Comparison of ENCODE assay signal across 11 cellular contexts in the genomic region with DNA sequence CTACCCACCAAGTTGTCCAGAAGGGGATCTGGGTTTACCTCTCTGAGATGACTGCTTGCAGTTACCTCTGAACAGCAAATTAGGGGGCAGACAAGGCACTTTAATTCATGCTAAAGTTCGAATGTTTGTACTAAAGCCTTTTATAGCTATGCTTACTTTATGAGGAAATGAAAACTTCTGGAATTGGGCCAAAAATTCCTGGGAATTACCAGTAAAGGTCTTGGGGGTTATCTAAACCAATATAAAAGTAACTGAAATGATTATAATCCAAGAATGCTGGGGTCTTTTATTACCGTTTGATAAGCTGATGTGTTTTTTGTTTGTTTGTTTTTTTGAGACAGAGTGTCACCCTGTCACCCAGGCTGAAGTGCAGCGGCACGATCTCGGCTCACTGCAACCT. TPM values are rescaled to one million over a fixed set of nuclear protein-coding genes. Genes with fewer than 3 reads are reported as not detected.
DNase-seq lines count a peak whose midpoint lies in the region; ATAC-seq and TF ChIP-seq lines count a peak whose summit lies in the region.
"Had no signal": no experiment of that assay in that cellular context is flagged by ENCODE, and none has a peak within 500 bp of the region (broad histone marks: within the 10 kb centered on the region; RNA-seq: fewer than 3 reads in every experiment).

No MANE protein-coding gene starts in this region.

- intact Hi-C loops in Right ventricle myocardium inferior (cut with DNase I), result no loop called here

- DNase-seq in DMS 273 (lab: John Stamatoyannopoulos, UW; ENCODE audit: unreplicated experiment), result peak; percentile 23
- DNase-seq in DMS 273 treated with DMSO at 0.1 percent for 48 hours (lab: John Stamatoyannopoulos, UW), result no peak
- peak; percentile 40 to 73 for DNase-seq in dermis microvascular lymphatic vessel endothelial cell (ENCODE audit: low read depth in 2 of 2)
- DNase-seq in lung microvascular endothelial cell (ENCODE audit: low read depth in 2 of 2), result peak; percentile 39 to 68
- no peak for DNase-seq in NCI-H1417 treated with DMSO at 0.1 percent for 48 hours (lab: John Stamatoyannopoulos, UW)
- no peak for DNase-seq in Right ventricle myocardium inferior (ENCODE audit: missing footprints)
- DNase-seq: Caco-2, H7 had no signal

- ATAC-seq in HG03159 (IDR thresholded peaks at IDR 0.05; ENCODE audit: unreplicated experiment) (no peak), Right ventricle myocardium inferior (no peak)
- ATAC-seq: GM23338 had no signal

- no peak for TF ChIP-seq RAD21 in Ishikawa (IDR thresholded peaks at IDR 0.05; ENCODE audit: low read depth)

- no peak for TF ChIP-seq EP300 in Ishikawa (IDR thresholded peaks at IDR 0.05; ENCODE audit: borderline replicate concordance)

TF ChIP-seq in Ishikawa, 13 proteins besides CTCF, POLR2A, EP300 and RAD21:
- TF ChIP-seq CEBPB (IDR thresholded peaks at IDR 0.05), result no peak
- peak; percentile 37; the same call in 1 of the 2 replicates for TF ChIP-seq NFIC (IDR thresholded peaks at IDR 0.05)
- no peak for TF ChIP-seq FOXM1 (IDR thresholded peaks at IDR 0.05; ENCODE audit: borderline replicate concordance, low read depth)
- no peak for TF ChIP-seq TAF1 (IDR thresholded peaks at IDR 0.05; ENCODE audit: low read depth)
- TF ChIP-seq, protein P1, sequence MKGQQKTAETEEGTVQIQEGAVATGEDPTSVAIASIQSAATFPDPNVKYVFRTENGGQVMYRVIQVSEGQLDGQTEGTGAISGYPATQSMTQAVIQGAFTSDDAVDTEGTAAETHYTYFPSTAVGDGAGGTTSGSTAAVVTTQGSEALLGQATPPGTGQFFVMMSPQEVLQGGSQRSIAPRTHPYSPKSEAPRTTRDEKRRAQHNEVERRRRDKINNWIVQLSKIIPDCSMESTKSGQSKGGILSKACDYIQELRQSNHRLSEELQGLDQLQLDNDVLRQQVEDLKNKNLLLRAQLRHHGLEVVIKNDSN (IDR thresholded peaks at IDR 0.05), result no peak

RNA-seq across cellular contexts. Expression of a gene that starts 7.9 kb away (rescaled TPM):
- total RNA-seq in dermis microvascular lymphatic vessel endothelial cell (3.5 and 7.6 TPM in 2 replicates), lung microvascular endothelial cell (3.1 and 7.7 TPM in 2 replicates), Right ventricle myocardium inferior (19.6 TPM)

RNA-seq across cellular contexts. Expression of a gene that starts 21.6 kb away (rescaled TPM):
- 16.0 and 17.7 TPM in 2 replicates for total RNA-seq in dermis microvascular lymphatic vessel endothelial cell
- total RNA-seq in lung microvascular endothelial cell, result 13.1 and 16.3 TPM in 2 replicates
- 27.9 TPM for total RNA-seq in Right ventricle myocardium inferior

RNA-seq across cellular contexts. Expression of a gene that starts 21.6 kb away (rescaled TPM):
- total RNA-seq in dermis microvascular lymphatic vessel endothelial cell, result 1.8 and 3.2 TPM in 2 replicates
- total RNA-seq in lung microvascular endothelial cell, result 2.0 TPM in 2 replicates
- 2.4 TPM for total RNA-seq in Right ventricle myocardium inferior

RNA-seq across cellular contexts. Expression of a gene that starts 23.2 kb away (rescaled TPM):
- 21.7 and 30.8 TPM in 2 replicates for total RNA-seq in dermis microvascular lymphatic vessel endothelial cell
- total RNA-seq in lung microvascular endothelial cell, result 22.2 and 44.0 TPM in 2 replicates
- 36.5 TPM for total RNA-seq in Right ventricle myocardium inferior

RNA-seq across cellular contexts. Expression of a gene that starts 28.0 kb away (rescaled TPM):
- total RNA-seq in dermis microvascular lymphatic vessel endothelial cell (42.4 and 43.0 TPM in 2 replicates), lung microvascular endothelial cell (27.7 and 34.5 TPM in 2 replicates), Right ventricle myocardium inferior (21.4 TPM)

Comparison
In these comparisons a context has a peak if more than half of its experiments do, and no peak if none do; other contexts are left out.
1. DNase-seq: peak in DMS 273 (single experiment), dermis microvascular lymphatic vessel endothelial cell (2 of 2) and lung microvascular endothelial cell (2 of 2); none in DMS 273 treated with DMSO at 0.1 percent for 48 hours (single experiment), NCI-H1417 treated with DMSO at 0.1 percent for 48 hours (single experiment) and Right ventricle myocardium inferior (single experiment).